ENCODE assay signal across 9 cellular contexts in genomic region chrX:15299945-15300851, GRCh38. TPM values are rescaled to one million over a fixed set of nuclear protein-coding genes. Genes with fewer than 3 reads are reported as not detected.
DNase-seq lines count a peak whose midpoint lies in the region; ATAC-seq and TF ChIP-seq lines count a peak whose summit lies in the region.
"Had no signal": no experiment of that assay in that cellular context is flagged by ENCODE, and none has a peak within 500 bp of the region (broad histone marks: within the 10 kb centered on the region; RNA-seq: fewer than 3 reads in every experiment).

No MANE protein-coding gene starts in this region.

- no peak overlapping the region for H3K4me3 ChIP-seq in lung

- DNase-seq in Daoy (ENCODE audit: low read depth) (peak; percentile 2), LHCN-M2 (ENCODE audit: low read depth) (peak; percentile 21), lung (ENCODE audit: low spot score) (no peak), substantia nigra (lab: John Stamatoyannopoulos, UW) (no peak)
- no peak for DNase-seq in activated T-cell treated with anti-CD3 and anti-CD28 coated beads, Interleukin-2, amount 50 U/mL, for 48 hours

- H3K27me3 ChIP-seq in lung (ENCODE audit: control insufficient read depth, insufficient read depth) = no peaks in the 10 kb centered on the region

- H3K9me3 ChIP-seq in lung (ENCODE audit: control insufficient read depth in 2 of 2, insufficient read depth in 1 of 2, low read length in 1 of 2) = no peaks in the 10 kb centered on the region

- TF ChIP-seq CTCF in brain (conservative IDR thresholded peaks at IDR 0.05) = peak; percentile 68 to 74
- TF ChIP-seq CTCF in lung (IDR thresholded peaks at IDR 0.05; ENCODE audit: control extremely low read depth, extremely low read depth) = peak; percentile 30

- WGBS in lung, 2 donors = 50 to 61% methylated on average over 4 of the region's 4 CpGs

- H3K27ac ChIP-seq in lung (ENCODE audit: low read depth in 1 of 2, low read length in 1 of 2) (peak overlapping the region in 1 of 2 donors; percentile 40), substantia nigra (ENCODE audit: low read depth, low read length, poor library complexity, severe bottlenecking) (no peak overlapping the region)

- H3K36me3 Mint-ChIP-seq in brain = no peaks in the 10 kb centered on the region

- H3K4me3 Mint-ChIP-seq in brain = no peak overlapping the region

- peak overlapping the region in 1 of 5 experiments; percentile 6 for H3K27ac Mint-ChIP-seq in brain

- no peaks in the 10 kb centered on the region for H3K4me1 Mint-ChIP-seq in brain

- H3K4me1 ChIP-seq in lung (ENCODE audit: control insufficient read depth in 2 of 2, insufficient read depth in 2 of 2, low read length in 2 of 2) = no peaks in the 10 kb centered on the region

- no peaks in the 10 kb centered on the region for H3K9me3 Mint-ChIP-seq in brain

- peaks cover 4% of the 10 kb centered on the region for H3K27me3 Mint-ChIP-seq in brain

- ATAC-seq in lung (ENCODE audit: insufficient read depth, low FRiP score) (no peak), GM21360 (IDR thresholded peaks at IDR 0.05; ENCODE audit: unreplicated experiment) (no peak), HG03457 (IDR thresholded peaks at IDR 0.05; ENCODE audit: unreplicated experiment) (no peak)

- no peaks in the 10 kb centered on the region for H3K36me3 ChIP-seq in lung (ENCODE audit: control insufficient read depth in 2 of 2, insufficient read depth in 2 of 2, low read length in 2 of 2)

RNA-seq across cellular contexts. Expression of gene ASB11, which starts 15.2 kb away (rescaled TPM):
- total RNA-seq in Daoy (2014; rRNA removed; shearing (Covaris generic)) = not detected in 2 replicates
- total RNA-seq in LHCN-M2 (2014; rRNA removed) (not detected in 2 replicates), lung (under 1 TPM; 0.06 to 0.34 TPM)
- not detected for polyA plus RNA-seq in LHCN-M2 (2012)
- polyA plus RNA-seq in brain (ENCODE audit: insufficient read depth, low read depth, low replicate concordance) (not detected), lung (under 1 TPM in 1 of 2 donors, not detected in 1; 0.06 TPM)
- total RNA-seq: mononuclear cell had no signal

RNA-seq across cellular contexts. Expression of gene ASB9, which starts 30.3 kb away (rescaled TPM):
- total RNA-seq in Daoy (2014; rRNA removed; shearing (Covaris generic)) = 4.5 and 4.8 TPM in 2 replicates
- total RNA-seq in LHCN-M2 (2014; rRNA removed) = 2.1 and 4.2 TPM in 2 replicates
- polyA plus RNA-seq in LHCN-M2 (2012) = 1.4 TPM
- polyA plus RNA-seq in brain (ENCODE audit: insufficient read depth, low read depth, low replicate concordance) = 2.0 TPM
- total RNA-seq in lung = 1 to 10 TPM; 3.7 to 7.5 TPM
- polyA plus RNA-seq in lung = 1 to 10 TPM; 2.1 to 2.5 TPM

RNA-seq across cellular contexts. Expression of gene PIGA, which starts 35.1 kb away (rescaled TPM):
- total RNA-seq in Daoy (2014; rRNA removed; shearing (Covaris generic)) = 11.7 and 22.3 TPM in 2 replicates
- total RNA-seq in LHCN-M2 (2014; rRNA removed) (6.7 and 10.2 TPM in 2 replicates), lung (10 to 100 TPM; 21.6 to 72.8 TPM)
- 1.6 TPM for polyA plus RNA-seq in LHCN-M2 (2012)
- polyA plus RNA-seq in brain (ENCODE audit: insufficient read depth, low read depth, low replicate concordance) (3.4 TPM), lung (10 to 100 TPM; 11.7 to 16.0 TPM)

Comparison
In these comparisons a context has a peak if more than half of its experiments do, and no peak if none do; other contexts are left out.
1. DNase-seq: peak in Daoy (single experiment) and LHCN-M2 (single experiment); none in lung (single experiment), activated T-cell treated with anti-CD3 and anti-CD28 coated beads, Interleukin-2, amount 50 U/mL, for 48 hours (0 of 2) and substantia nigra (0 of 49).